12 cellular contexts compared by ENCODE assay signal in genomic region chr3:67593761-67594234, GRCh38.
A peak's percentile ranks its signal among the peaks of the same experiment; 100 is the strongest.
DNase-seq lines count a peak whose midpoint lies in the region; ATAC-seq and TF ChIP-seq lines count a peak whose summit lies in the region.
"Had no signal": no experiment of that assay in that cellular context is flagged by ENCODE, and none has a peak within 500 bp of the region (broad histone marks: within the 10 kb centered on the region; RNA-seq: fewer than 3 reads in every experiment).

No MANE protein-coding gene starts in this region.

- TF ChIP-seq CTCF in epithelial cell of esophagus (IDR thresholded peaks at IDR 0.05; ENCODE audit: insufficient read depth, low read depth, low read length, missing control alignments) (peak; percentile 47), spleen (IDR thresholded peaks at IDR 0.05 in 8 of 11, conservative IDR thresholded peaks at IDR 0.05 in 3 of 11) (peak in 3 of 11 experiments; percentile 9 to 33 (median 12))

- no peak overlapping the region for H3K18ac ChIP-seq in trophoblast cell (ENCODE audit: low read length)

- no peak overlapping the region for H3K23ac ChIP-seq in trophoblast cell (ENCODE audit: low read length)

- no peak overlapping the region for H3K4me2 ChIP-seq in trophoblast cell (ENCODE audit: low read length)

- H3K9me3 ChIP-seq in trophoblast cell (ENCODE audit: insufficient read depth, low read depth, low read length) = no peaks in the 10 kb centered on the region
- H3K9me3 ChIP-seq in spleen = no peaks in the 10 kb centered on the region
- H3K9me3 ChIP-seq: left ventricle myocardium inferior had no signal

- no peak overlapping the region for H4K12ac ChIP-seq in trophoblast cell (ENCODE audit: low read depth, low read length)

- TF ChIP-seq POLR2A in spleen (IDR thresholded peaks at IDR 0.05) = no peak

- H3K27me3 ChIP-seq in trophoblast cell (ENCODE audit: insufficient read depth, low read length) = no peaks in the 10 kb centered on the region
- H3K27me3 ChIP-seq in spleen (replicated peaks in 1 of 7) = no peaks in the 10 kb centered on the region

- H3K36me3 ChIP-seq in trophoblast cell (ENCODE audit: control insufficient read depth in 1 of 2, insufficient read depth in 2 of 2, low read length in 2 of 2) (no peaks in the 10 kb centered on the region), spleen (peaks cover 0 to 61% (median 2%) of the 10 kb centered on the region in 6 donors)

- no peak overlapping the region for H3K14ac ChIP-seq in trophoblast cell (ENCODE audit: low read length)

- H2BK12ac ChIP-seq in trophoblast cell (ENCODE audit: low read length) = no peak overlapping the region

- H3K79me1 ChIP-seq in trophoblast cell (ENCODE audit: low read length) = no peaks in the 10 kb centered on the region

- no peak overlapping the region for H2AK5ac ChIP-seq in trophoblast cell (ENCODE audit: low read length)

- no peak for ATAC-seq in HG03280 (IDR thresholded peaks at IDR 0.05; ENCODE audit: unreplicated experiment)

- H4K91ac ChIP-seq in trophoblast cell (ENCODE audit: low read depth, low read length) = no peak overlapping the region

- H3K79me2 ChIP-seq in trophoblast cell (ENCODE audit: control insufficient read depth, insufficient read depth, low read length, poor library complexity) = no peaks in the 10 kb centered on the region

- H3K4ac ChIP-seq in trophoblast cell (ENCODE audit: low read depth, low read length) = no peak overlapping the region

- no peak overlapping the region for H2BK120ac ChIP-seq in trophoblast cell (ENCODE audit: insufficient read depth, low read length, poor library complexity)

- DNase-seq in DMS 273 (lab: John Stamatoyannopoulos, UW; ENCODE audit: unreplicated experiment) (peak; percentile 0), DMS 273 treated with DMSO at 0.1 percent for 48 hours (lab: John Stamatoyannopoulos, UW) (no peak), M059J (ENCODE audit: low read depth) (peak; percentile 79), epithelial cell of esophagus (ENCODE audit: low read depth) (peak; percentile 67), trophoblast cell (peak; percentile 62 to 79), activated T-cell treated with anti-CD3 and anti-CD28 coated beads for 4 hours (no peak), spleen (no peak)
- DNase-seq: activated naive CD4-positive, alpha-beta T cell treated with anti-CD3 and anti-CD28 coated beads for 36 hours; left ventricle myocardium inferior; MV-4-11 had no signal

- no peak overlapping the region for H4K8ac ChIP-seq in trophoblast cell (ENCODE audit: low read depth, low read length)

- no peak overlapping the region for H3K9ac ChIP-seq in trophoblast cell (ENCODE audit: low read length)

- H2AFZ ChIP-seq in trophoblast cell (ENCODE audit: insufficient read depth, low read length, poor library complexity) = no peak overlapping the region

- H3K4me1 ChIP-seq in trophoblast cell (ENCODE audit: control insufficient read depth in 1 of 2, insufficient read depth in 2 of 2, low read length in 2 of 2) (no peaks in the 10 kb centered on the region), spleen (peaks cover 0 to 26% (median 0%) of the 10 kb centered on the region in 6 donors)
- H3K4me1 ChIP-seq: left ventricle myocardium inferior had no signal

- H3K27ac ChIP-seq in trophoblast cell (ENCODE audit: low read depth, low read length) (no peak overlapping the region), spleen (no peak overlapping the region)
- H3K27ac ChIP-seq: 22Rv1, left ventricle myocardium inferior had no signal

- WGBS in trophoblast cell (ENCODE audit: extremely low coverage, insufficient coverage, insufficient read length) = no CpG with 5 or more reads among the region's 4 CpGs
- 82 to 93% (median 85%) methylated on average over 4 of the region's 4 CpGs for WGBS in spleen, 5 donors

- H2BK5ac ChIP-seq in trophoblast cell (ENCODE audit: low read depth, low read length, poor library complexity) = no peak overlapping the region

- intact Hi-C loops in spleen (cut with DNase I; ENCODE audit: low total_unique reads) = no loop called here

- no peak overlapping the region for H3K4me3 ChIP-seq in epithelial cell of esophagus (ENCODE audit: low read length)
- H3K4me3 ChIP-seq in trophoblast cell (ENCODE audit: low read depth, low read length) = no peak overlapping the region
- H3K4me3 ChIP-seq in spleen = no peak overlapping the region
- H3K4me3 ChIP-seq: left ventricle myocardium inferior had no signal

Comparison
In these comparisons a context has a peak if more than half of its experiments do, and no peak if none do; other contexts are left out.
1. DNase-seq: peak in DMS 273 (single experiment), M059J (single experiment), epithelial cell of esophagus (single experiment) and trophoblast cell (2 of 2); none in DMS 273 treated with DMSO at 0.1 percent for 48 hours (single experiment), activated T-cell treated with anti-CD3 and anti-CD28 coated beads for 4 hours (single experiment) and spleen (single experiment).